ENCODE assay signal across 8 cellular contexts in genomic region chr9:104961238-104961637, GRCh38. TPM values are rescaled to one million over a fixed set of nuclear protein-coding genes. Genes with fewer than 3 reads are reported as not detected.
DNase-seq lines count a peak whose midpoint lies in the region; ATAC-seq and TF ChIP-seq lines count a peak whose summit lies in the region.

No MANE protein-coding gene starts in this region.

- TF ChIP-seq CTCF in GM13976 (IDR thresholded peaks at IDR 0.05; ENCODE audit: borderline replicate concordance, control extremely low read depth, extremely low read depth, insufficient read depth, missing control alignments) (no peak), fibroblast of villous mesenchyme (IDR thresholded peaks at IDR 0.05; ENCODE audit: insufficient read depth, low read depth, low read length) (no peak)

- in situ Hi-C loops in GM13976 (cut with MboI; ENCODE audit: low sequenced_read_pairs, unreplicated experiment) = no loop called here

- H3K4me3 ChIP-seq in fibroblast of villous mesenchyme (ENCODE audit: low read depth, low read length) = no peak overlapping the region

- ATAC-seq in HG02610 (IDR thresholded peaks at IDR 0.05; ENCODE audit: unreplicated experiment) (peak; percentile 83), GM21786 (IDR thresholded peaks at IDR 0.05; ENCODE audit: unreplicated experiment) (no peak)

- DNase-seq in GM13976 (ENCODE audit: low spot score) (peak; percentile 32), NCI-H1105 treated with DMSO at 0.1 percent for 48 hours (lab: John Stamatoyannopoulos, UW) (peak; percentile 31), fibroblast of villous mesenchyme (ENCODE audit: low read depth) (peak; percentile 87), substantia nigra (lab: John Stamatoyannopoulos, UW) (no peak)
- DNase-seq in activated CD4-positive, alpha-beta T cell treated with anti-CD3 and anti-CD28 coated beads for 4 hours = peak; percentile 58 to 62
- DNase-seq in stimulated activated CD4-positive, alpha-beta T cell treated with anti-CD3 and anti-CD28 coated beads, TNF-alpha, amount 100 ng/mL, for 48 hours (ENCODE audit: low read depth in 3 of 3) = peak; percentile 32 to 65 (median 59)

- no peak overlapping the region for H3K27ac ChIP-seq in substantia nigra (ENCODE audit: low read depth, low read length, poor library complexity, severe bottlenecking)

RNA-seq across cellular contexts. Expression of gene ABCA1, which starts 33.3 kb away (rescaled TPM):
- 88.3 and 132 TPM in 2 replicates for total RNA-seq in fibroblast of villous mesenchyme

Comparison
In these comparisons a context has a peak if more than half of its experiments do, and no peak if none do; other contexts are left out.
1. DNase-seq: peak in GM13976 (single experiment), NCI-H1105 treated with DMSO at 0.1 percent for 48 hours (single experiment), activated CD4-positive, alpha-beta T cell treated with anti-CD3 and anti-CD28 coated beads for 4 hours (2 of 2), fibroblast of villous mesenchyme (single experiment) and stimulated activated CD4-positive, alpha-beta T cell treated with anti-CD3 and anti-CD28 coated beads, TNF-alpha, amount 100 ng/mL, for 48 hours (3 of 3); none in substantia nigra (0 of 49).